22 cellular contexts compared by ENCODE assay signal in genomic region chr10:48636901-48637300, GRCh38. TPM values are rescaled to one million over a fixed set of nuclear protein-coding genes. Genes with fewer than 3 reads are reported as not detected.
"Had no signal": no experiment of that assay in that cellular context is flagged by ENCODE, and none has a peak within 500 bp of the region (broad histone marks: within the 10 kb centered on the region; RNA-seq: fewer than 3 reads in every experiment).

No MANE protein-coding gene starts in this region.

- H3K9me2 ChIP-seq: SK-N-SH had no signal

- H3K27me3 ChIP-seq: MG63 had no signal

- H3K9ac ChIP-seq: SK-N-SH had no signal

- H3K4me3 ChIP-seq: MG63 had no signal

- H3K36me3 ChIP-seq: MG63 had no signal

- H3K4me2 ChIP-seq: SK-N-SH had no signal

- DNase-seq: KBM-7, MG63, NCI-H1092, NCI-H1105 treated with DMSO at 0.1 percent for 48 hours, NCI-H1417 treated with DMSO at 0.1 percent for 48 hours, NCI-H146, NCI-H1694 treated with DMSO at 0.1 percent for 48 hours, NCI-H2029, NCI-H2081 treated with DMSO at 0.1 percent for 48 hours, NCI-H2171, NCI-H226, NCI-H446, NCI-H510A, NCI-H524 treated with DMSO at 0.1 percent for 48 hours, NCI-H69, NCI-H774, Right ventricle myocardium superior, RPMI8226, SK-N-SH, SW 1271 had no signal

RNA-seq across cellular contexts. Expression of gene WDFY4, which starts 47.8 kb away (rescaled TPM):
- total RNA-seq: LHCN-M2, SK-MEL-5 had no signal
- polyA plus RNA-seq: SK-N-SH had no signal
